Comparison of ENCODE assay signal across 9 cellular contexts in the genomic region with DNA sequence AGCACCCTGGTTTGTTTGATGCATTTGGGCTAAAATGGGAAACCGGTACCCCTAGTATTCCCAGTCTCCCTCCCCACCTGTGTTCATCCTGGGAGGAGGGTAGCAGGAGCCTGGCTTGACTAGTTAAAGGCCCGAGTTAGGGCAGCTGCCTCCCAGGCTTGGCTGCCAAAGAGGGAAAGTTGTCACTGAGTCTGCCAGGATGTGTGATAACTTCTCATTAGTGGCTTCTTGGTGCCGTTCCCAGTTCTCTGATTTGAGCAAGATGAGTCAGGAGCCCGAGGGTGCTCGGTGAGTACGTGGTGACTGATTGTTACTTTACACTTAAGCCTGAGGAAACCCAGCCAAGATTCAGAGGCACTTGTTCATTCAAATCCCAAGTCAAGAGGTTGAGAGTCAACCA. TPM values are rescaled to one million over a fixed set of nuclear protein-coding genes. Genes with fewer than 3 reads are reported as not detected.
A peak's percentile ranks its signal among the peaks of the same experiment; 100 is the strongest.
DNase-seq lines count a peak whose midpoint lies in the region; ATAC-seq and TF ChIP-seq lines count a peak whose summit lies in the region.
"Had no signal": no experiment of that assay in that cellular context is flagged by ENCODE, and none has a peak within 500 bp of the region (broad histone marks: within the 10 kb centered on the region; RNA-seq: fewer than 3 reads in every experiment).

No MANE protein-coding gene starts in this region.

- H3K36me3 ChIP-seq in right atrium auricular region (no peaks in the 10 kb centered on the region), upper lobe of right lung (no peaks in the 10 kb centered on the region), OCI-LY7 (ENCODE audit: insufficient read depth, low read length) (no peaks in the 10 kb centered on the region)
- H3K36me3 ChIP-seq: esophagus muscularis mucosa had no signal

- ATAC-seq in upper lobe of right lung, result peak; percentile 90

- H3K9me3 Mint-ChIP-seq in activated T-helper 1 cell treated with anti-CD3 and anti-CD28 coated beads, Interleukin-12 subunit alpha, Interleukin-12 subunit beta, Interleukin-2, Interleukin-4 antibody, amounts not matched to agents 30 ng/mL and 10 ng/mL and 1 ng/mL, durations not matched to agents 14 hours and 24 hours and 36 hours, result no peaks in the 10 kb centered on the region

- no peak overlapping the region for H3K27ac ChIP-seq in right atrium auricular region
- no peak overlapping the region for H3K27ac ChIP-seq in upper lobe of right lung
- H3K27ac ChIP-seq in OCI-LY7 (ENCODE audit: low read depth, low read length, poor library complexity, severe bottlenecking), result no peak overlapping the region

- H3K27me3 Mint-ChIP-seq in activated T-helper 1 cell treated with anti-CD3 and anti-CD28 coated beads, Interleukin-12 subunit alpha, Interleukin-12 subunit beta, Interleukin-2, Interleukin-4 antibody, amounts not matched to agents 30 ng/mL and 10 ng/mL and 1 ng/mL, durations not matched to agents 14 hours and 24 hours and 36 hours (ENCODE audit: insufficient read depth), result peaks cover 7% of the 10 kb centered on the region

- CTCF ChIA-PET in OCI-LY7 (lab: Charles Lee; ENCODE audit: unreplicated experiment), result no interaction called here

- no peaks in the 10 kb centered on the region for H3K4me1 Mint-ChIP-seq in activated T-helper 1 cell treated with anti-CD3 and anti-CD28 coated beads, Interleukin-12 subunit alpha, Interleukin-12 subunit beta, Interleukin-2, Interleukin-4 antibody, amounts not matched to agents 30 ng/mL and 10 ng/mL and 1 ng/mL, durations not matched to agents 14 hours and 24 hours and 36 hours (ENCODE audit: low read depth)

- H3K27me3 ChIP-seq in right atrium auricular region (no peaks in the 10 kb centered on the region), upper lobe of right lung (no peaks in the 10 kb centered on the region)
- H3K27me3 ChIP-seq: esophagus muscularis mucosa had no signal

- no peaks in the 10 kb centered on the region for H3K79me2 ChIP-seq in OCI-LY7 (ENCODE audit: insufficient read depth, low read depth, low read length)

- no peak overlapping the region for H3K4me3 Mint-ChIP-seq in activated T-helper 1 cell treated with anti-CD3 and anti-CD28 coated beads, Interleukin-12 subunit alpha, Interleukin-12 subunit beta, Interleukin-2, Interleukin-4 antibody, amounts not matched to agents 30 ng/mL and 10 ng/mL and 1 ng/mL, durations not matched to agents 14 hours and 24 hours and 36 hours
- H3K4me3 Mint-ChIP-seq: stimulated activated naive CD8-positive, alpha-beta T cell treated with anti-CD3 and anti-CD28 coated beads, Interleukin-15, Interleukin-2, amounts not matched to agents 100 ng/mL and 50 ng/mL, for 24 hours had no signal

- no peaks in the 10 kb centered on the region for H3K36me3 Mint-ChIP-seq in activated T-helper 1 cell treated with anti-CD3 and anti-CD28 coated beads, Interleukin-12 subunit alpha, Interleukin-12 subunit beta, Interleukin-2, Interleukin-4 antibody, amounts not matched to agents 30 ng/mL and 10 ng/mL and 1 ng/mL, durations not matched to agents 14 hours and 24 hours and 36 hours (ENCODE audit: low read depth)

- H3K4me3 ChIP-seq in right atrium auricular region (no peak overlapping the region), upper lobe of right lung (no peak overlapping the region), OCI-LY7 (ENCODE audit: low read depth, low read length, poor library complexity, severe bottlenecking) (no peak overlapping the region)
- H3K4me3 ChIP-seq: esophagus muscularis mucosa had no signal

- H3K4me1 ChIP-seq in right atrium auricular region (peaks cover 0 to 7% of the 10 kb centered on the region in 2 donors), upper lobe of right lung (no peaks in the 10 kb centered on the region), OCI-LY7 (ENCODE audit: insufficient read depth, low read length, poor library complexity, severe bottlenecking) (no peaks in the 10 kb centered on the region)

- DNase-seq in HPDE6-E6E7 (ENCODE audit: extremely low spot score) (peak; percentile 98), anterior cingulate cortex (lab: John Stamatoyannopoulos, UW) (peak in 40 of 58 donors; percentile 1 to 82 (median 34)), right atrium auricular region (ENCODE audit: low spot score) (peak; percentile 64), upper lobe of right lung (no peak), NCI-H1436 (lab: John Stamatoyannopoulos, UW) (no peak), OCI-LY7 (ENCODE audit: low spot score) (no peak)
- DNase-seq in activated T-helper 1 cell treated with anti-CD3 and anti-CD28 coated beads, Interleukin-12 subunit alpha, Interleukin-12 subunit beta, Interleukin-2, Interleukin-4 antibody, amounts not matched to agents 30 ng/mL and 10 ng/mL and 1 ng/mL, durations not matched to agents 14 hours and 24 hours and 36 hours (ENCODE audit: low spot score), result no peak

- no TSS peak for BruUV-seq in OCI-LY7 (replicated peaks; lab: Mats Ljungman, UMichigan)

- H4K20me1 ChIP-seq in OCI-LY7 (ENCODE audit: insufficient read depth, low read length), result no peaks in the 10 kb centered on the region

- no peak overlapping the region for H3K4me2 ChIP-seq in OCI-LY7 (ENCODE audit: low read length)

- H3K9me3 ChIP-seq in right atrium auricular region (peaks cover 0 to 20% of the 10 kb centered on the region in 2 donors), upper lobe of right lung (no peaks in the 10 kb centered on the region), OCI-LY7 (ENCODE audit: low read length) (no peaks in the 10 kb centered on the region)

- intact Hi-C loops in upper lobe of right lung (cut with DNase I) (no loop called here), OCI-LY7 (cut with micrococcal nuclease; ENCODE audit: unreplicated experiment) (no loop called here)
- intact Hi-C loops in activated T-helper 1 cell treated with anti-CD3 and anti-CD28 coated beads, Interleukin-12 subunit alpha, Interleukin-12 subunit beta, Interleukin-2, Interleukin-4 antibody, amounts not matched to agents 30 ng/mL and 10 ng/mL and 1 ng/mL, durations not matched to agents 14 hours and 24 hours and 36 hours (cut with micrococcal nuclease), result no loop called here

- POLR2A ChIA-PET in OCI-LY7 (lab: Charles Lee), result no interaction called here

- H3K9me2 ChIP-seq in OCI-LY7 (ENCODE audit: insufficient read depth, low read length), result no peaks in the 10 kb centered on the region

- no peak for TF ChIP-seq CTCF in right atrium auricular region (IDR thresholded peaks at IDR 0.05)
- TF ChIP-seq CTCF in upper lobe of right lung (IDR thresholded peaks at IDR 0.05), result no peak
- no peak for TF ChIP-seq CTCF in OCI-LY7 (conservative IDR thresholded peaks at IDR 0.05; ENCODE audit: low read length)

- no peak overlapping the region for H3K27ac Mint-ChIP-seq in activated T-helper 1 cell treated with anti-CD3 and anti-CD28 coated beads, Interleukin-12 subunit alpha, Interleukin-12 subunit beta, Interleukin-2, Interleukin-4 antibody, amounts not matched to agents 30 ng/mL and 10 ng/mL and 1 ng/mL, durations not matched to agents 14 hours and 24 hours and 36 hours
- H3K27ac Mint-ChIP-seq: stimulated activated naive CD8-positive, alpha-beta T cell treated with anti-CD3 and anti-CD28 coated beads, Interleukin-15, Interleukin-2, amounts not matched to agents 100 ng/mL and 50 ng/mL, for 24 hours had no signal

- no peak overlapping the region for H2AFZ ChIP-seq in OCI-LY7 (ENCODE audit: low read length)

RNA-seq across cellular contexts. Expression of a gene that starts 2.5 kb away (rescaled TPM):
- total RNA-seq in right atrium auricular region (not detected), upper lobe of right lung (not detected), OCI-LY7 (2022) (not detected in 2 replicates)
- total RNA-seq in OCI-LY7 (2014; rRNA removed; shearing (Covaris generic)), result not detected in 2 replicates
- not detected in 2 replicates for total RNA-seq in activated T-helper 1 cell treated with anti-CD3 and anti-CD28 coated beads, Interleukin-12 subunit alpha, Interleukin-12 subunit beta, Interleukin-2, Interleukin-4 antibody, amounts not matched to agents 30 ng/mL and 10 ng/mL and 1 ng/mL, durations not matched to agents 14 hours and 24 hours and 36 hours
- total RNA-seq: esophagus muscularis mucosa had no signal

RNA-seq across cellular contexts. Expression of a gene that starts 16.3 kb away (rescaled TPM):
- not detected for total RNA-seq in right atrium auricular region
- total RNA-seq in upper lobe of right lung, result not detected
- not detected in 2 replicates for total RNA-seq in OCI-LY7 (2014; rRNA removed; shearing (Covaris generic))
- total RNA-seq in OCI-LY7 (2022), result not detected in 2 replicates
- total RNA-seq in activated T-helper 1 cell treated with anti-CD3 and anti-CD28 coated beads, Interleukin-12 subunit alpha, Interleukin-12 subunit beta, Interleukin-2, Interleukin-4 antibody, amounts not matched to agents 30 ng/mL and 10 ng/mL and 1 ng/mL, durations not matched to agents 14 hours and 24 hours and 36 hours, result not detected in 2 replicates
- total RNA-seq: esophagus muscularis mucosa had no signal

RNA-seq across cellular contexts. Expression of a gene that starts 23.9 kb away (rescaled TPM):
- total RNA-seq in right atrium auricular region (not detected), upper lobe of right lung (not detected), OCI-LY7 (2022) (not detected in 2 replicates)
- not detected in 2 replicates for total RNA-seq in OCI-LY7 (2014; rRNA removed; shearing (Covaris generic))
- not detected in 2 replicates for total RNA-seq in activated T-helper 1 cell treated with anti-CD3 and anti-CD28 coated beads, Interleukin-12 subunit alpha, Interleukin-12 subunit beta, Interleukin-2, Interleukin-4 antibody, amounts not matched to agents 30 ng/mL and 10 ng/mL and 1 ng/mL, durations not matched to agents 14 hours and 24 hours and 36 hours
- total RNA-seq: esophagus muscularis mucosa had no signal

RNA-seq across cellular contexts. Expression of a gene that starts 25.0 kb away (rescaled TPM):
- total RNA-seq in right atrium auricular region, result not detected
- total RNA-seq in upper lobe of right lung, result not detected
- total RNA-seq in OCI-LY7 (2014; rRNA removed; shearing (Covaris generic)), result not detected in 2 replicates
- total RNA-seq in OCI-LY7 (2022), result not detected in 2 replicates
- not detected in 2 replicates for total RNA-seq in activated T-helper 1 cell treated with anti-CD3 and anti-CD28 coated beads, Interleukin-12 subunit alpha, Interleukin-12 subunit beta, Interleukin-2, Interleukin-4 antibody, amounts not matched to agents 30 ng/mL and 10 ng/mL and 1 ng/mL, durations not matched to agents 14 hours and 24 hours and 36 hours
- total RNA-seq: esophagus muscularis mucosa had no signal

RNA-seq across cellular contexts. Expression of a gene that starts 40.3 kb away (rescaled TPM):
- total RNA-seq in right atrium auricular region (not detected), upper lobe of right lung (not detected), OCI-LY7 (2022) (not detected in 2 replicates)
- total RNA-seq in OCI-LY7 (2014; rRNA removed; shearing (Covaris generic)), result not detected in 2 replicates
- not detected in 2 replicates for total RNA-seq in activated T-helper 1 cell treated with anti-CD3 and anti-CD28 coated beads, Interleukin-12 subunit alpha, Interleukin-12 subunit beta, Interleukin-2, Interleukin-4 antibody, amounts not matched to agents 30 ng/mL and 10 ng/mL and 1 ng/mL, durations not matched to agents 14 hours and 24 hours and 36 hours
- total RNA-seq: esophagus muscularis mucosa had no signal

Comparison
In these comparisons a context has a peak if more than half of its experiments do, and no peak if none do; other contexts are left out.
1. DNase-seq: peak in HPDE6-E6E7 (single experiment), anterior cingulate cortex (40 of 58) and right atrium auricular region (single experiment); none in upper lobe of right lung (single experiment), NCI-H1436 (single experiment), OCI-LY7 (single experiment) and activated T-helper 1 cell treated with anti-CD3 and anti-CD28 coated beads, Interleukin-12 subunit alpha, Interleukin-12 subunit beta, Interleukin-2, Interleukin-4 antibody, amounts not matched to agents 30 ng/mL and 10 ng/mL and 1 ng/mL, durations not matched to agents 14 hours and 24 hours and 36 hours (single experiment).